In the genomic region with DNA sequence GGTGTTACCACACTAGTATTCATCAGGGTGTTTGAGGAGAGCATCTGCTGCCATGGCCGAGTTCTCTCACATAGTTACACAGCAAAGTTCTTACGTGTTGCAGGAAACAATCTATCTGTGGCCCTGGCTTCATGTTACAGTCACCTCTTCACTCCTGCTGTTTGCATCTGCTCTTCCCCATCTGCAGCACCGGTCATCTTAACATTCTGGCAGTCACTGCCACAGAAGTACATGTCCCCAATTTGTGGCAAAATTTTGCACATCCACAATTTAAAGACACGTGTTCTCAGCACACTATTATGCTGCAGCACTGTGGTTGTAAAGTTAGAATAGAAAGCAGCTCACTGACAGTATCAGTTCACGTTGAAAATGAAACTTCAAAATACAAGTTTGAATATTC, we compare ENCODE assay signal across 9 cellular contexts. TPM values are rescaled to one million over a fixed set of nuclear protein-coding genes. Genes with fewer than 3 reads are reported as not detected.
A peak's percentile ranks its signal among the peaks of the same experiment; 100 is the strongest.
DNase-seq lines count a peak whose midpoint lies in the region; ATAC-seq and TF ChIP-seq lines count a peak whose summit lies in the region.
"Had no signal": no experiment of that assay in that cellular context is flagged by ENCODE, and none has a peak within 500 bp of the region (broad histone marks: within the 10 kb centered on the region; RNA-seq: fewer than 3 reads in every experiment).

No MANE protein-coding gene starts in this region.

- no peaks in the 10 kb centered on the region for H3K9me3 Mint-ChIP-seq in activated naive CD4-positive, alpha-beta T cell treated with anti-CD3 and anti-CD28 coated beads for 36 hours
- H3K9me3 Mint-ChIP-seq in T-helper 2 cell treated with Interferon-gamma antibody and Interleukin-4, amounts not matched to agents 5 μg/mL and 100 μg/mL, for 36 hours = no peaks in the 10 kb centered on the region
- no peaks in the 10 kb centered on the region for H3K9me3 Mint-ChIP-seq in stimulated activated effector memory CD8-positive, alpha-beta T cell treated with anti-CD3 and anti-CD28 coated beads, Interleukin-12 subunit alpha, Interleukin-12 subunit beta, amount 100 ng/mL, for 72 hours

- ATAC-seq in HG02973 (IDR thresholded peaks at IDR 0.05; ENCODE audit: unreplicated experiment) = peak; percentile 36
- peak; percentile 38 for ATAC-seq in stimulated activated effector memory CD8-positive, alpha-beta T cell treated with anti-CD3 and anti-CD28 coated beads, Interleukin-12 subunit alpha, Interleukin-12 subunit beta, amount 100 ng/mL, for 72 hours
- ATAC-seq in mucosa of descending colon = no peak

- H3K4me1 Mint-ChIP-seq in activated naive CD4-positive, alpha-beta T cell treated with anti-CD3 and anti-CD28 coated beads for 36 hours (ENCODE audit: low read depth) = peaks cover 31% of the 10 kb centered on the region
- peaks cover 27% of the 10 kb centered on the region for H3K4me1 Mint-ChIP-seq in T-helper 2 cell treated with Interferon-gamma antibody and Interleukin-4, amounts not matched to agents 5 μg/mL and 100 μg/mL, for 36 hours (ENCODE audit: low read depth)
- peaks cover 42% of the 10 kb centered on the region for H3K4me1 Mint-ChIP-seq in stimulated activated effector memory CD8-positive, alpha-beta T cell treated with anti-CD3 and anti-CD28 coated beads, Interleukin-12 subunit alpha, Interleukin-12 subunit beta, amount 100 ng/mL, for 72 hours

- no peaks in the 10 kb centered on the region for H3K9me3 ChIP-seq in uterus
- H3K9me3 ChIP-seq in mucosa of descending colon = no peaks in the 10 kb centered on the region

- H3K27me3 ChIP-seq in uterus = no peaks in the 10 kb centered on the region

- TF ChIP-seq POLR2A in uterus (IDR thresholded peaks at IDR 0.05) = no peak

- no peak for DNase-seq in activated naive CD4-positive, alpha-beta T cell treated with anti-CD3 and anti-CD28 coated beads for 36 hours
- no peak for DNase-seq in activated naive CD4-positive, alpha-beta T cell treated with anti-CD3 and anti-CD28 coated beads, Interleukin-2, amount 50 U/mL, for 16 hours
- DNase-seq in T-helper 2 cell treated with Interferon-gamma antibody and Interleukin-4, amounts not matched to agents 5 μg/mL and 100 μg/mL, for 36 hours (ENCODE audit: low spot score) = peak; percentile 11
- no peak for DNase-seq in stimulated activated effector memory CD8-positive, alpha-beta T cell treated with anti-CD3 and anti-CD28 coated beads, Interleukin-12 subunit alpha, Interleukin-12 subunit beta, amount 100 ng/mL, for 72 hours (ENCODE audit: low spot score in 2 of 2)
- DNase-seq in SK-N-DZ (ENCODE audit: low spot score) (no peak), uterus (no peak), mucosa of descending colon (no peak)

- no peak for TF ChIP-seq CTCF in uterus (IDR thresholded peaks at IDR 0.05)
- no peak for TF ChIP-seq CTCF in mucosa of descending colon (IDR thresholded peaks at IDR 0.05)

- H3K27ac ChIP-seq in uterus = no peak overlapping the region
- H3K27ac ChIP-seq: VCaP had no signal

- no peaks in the 10 kb centered on the region for H3K27me3 Mint-ChIP-seq in activated naive CD4-positive, alpha-beta T cell treated with anti-CD3 and anti-CD28 coated beads for 36 hours (ENCODE audit: low read depth)
- H3K27me3 Mint-ChIP-seq in T-helper 2 cell treated with Interferon-gamma antibody and Interleukin-4, amounts not matched to agents 5 μg/mL and 100 μg/mL, for 36 hours (ENCODE audit: low read depth) = no peaks in the 10 kb centered on the region

- H3K36me3 ChIP-seq in uterus (no peaks in the 10 kb centered on the region), mucosa of descending colon (ENCODE audit: low read depth) (no peaks in the 10 kb centered on the region)

- no peak overlapping the region for H3K4me3 Mint-ChIP-seq in activated naive CD4-positive, alpha-beta T cell treated with anti-CD3 and anti-CD28 coated beads for 36 hours
- peak overlapping the region; percentile 71 for H3K4me3 Mint-ChIP-seq in T-helper 2 cell treated with Interferon-gamma antibody and Interleukin-4, amounts not matched to agents 5 μg/mL and 100 μg/mL, for 36 hours
- peak overlapping the region; percentile 58 for H3K4me3 Mint-ChIP-seq in stimulated activated effector memory CD8-positive, alpha-beta T cell treated with anti-CD3 and anti-CD28 coated beads, Interleukin-12 subunit alpha, Interleukin-12 subunit beta, amount 100 ng/mL, for 72 hours

- CTCF ChIA-PET in activated naive CD4-positive, alpha-beta T cell treated with anti-CD3 and anti-CD28 coated beads for 36 hours (lab: Charles Lee) = interaction anchor here (1.3 kb wide), 1 partner anchor 23 kb away, joined by 3 read pairs; a partner anchor contains a TSS

- intact Hi-C loops in activated naive CD4-positive, alpha-beta T cell treated with anti-CD3 and anti-CD28 coated beads for 36 hours (cut with micrococcal nuclease) = loop anchor here (5.0 kb wide), 1 partner anchor 258 kb away; no protein-coding TSS in a partner anchor
- intact Hi-C loops in uterus (cut with DNase I; ENCODE audit: low total_unique reads) (no loop called here), mucosa of descending colon (cut with DNase I, micrococcal nuclease) (no loop called here)

- peaks cover 0 to 8% of the 10 kb centered on the region in 2 donors for H3K4me1 ChIP-seq in uterus
- peaks cover 2% of the 10 kb centered on the region for H3K4me1 ChIP-seq in mucosa of descending colon (ENCODE audit: low read depth)

- H3K4me3 ChIP-seq in uterus (no peak overlapping the region), mucosa of descending colon (no peak overlapping the region)

- H3K27ac Mint-ChIP-seq in activated naive CD4-positive, alpha-beta T cell treated with anti-CD3 and anti-CD28 coated beads for 36 hours = peak overlapping the region; percentile 19
- peak overlapping the region; percentile 78 for H3K27ac Mint-ChIP-seq in T-helper 2 cell treated with Interferon-gamma antibody and Interleukin-4, amounts not matched to agents 5 μg/mL and 100 μg/mL, for 36 hours
- H3K27ac Mint-ChIP-seq in stimulated activated effector memory CD8-positive, alpha-beta T cell treated with anti-CD3 and anti-CD28 coated beads, Interleukin-12 subunit alpha, Interleukin-12 subunit beta, amount 100 ng/mL, for 72 hours = peak overlapping the region; percentile 84

- H3K36me3 Mint-ChIP-seq in activated naive CD4-positive, alpha-beta T cell treated with anti-CD3 and anti-CD28 coated beads for 36 hours (ENCODE audit: low read depth) = peaks cover 3% of the 10 kb centered on the region
- peaks cover 6% of the 10 kb centered on the region for H3K36me3 Mint-ChIP-seq in T-helper 2 cell treated with Interferon-gamma antibody and Interleukin-4, amounts not matched to agents 5 μg/mL and 100 μg/mL, for 36 hours (ENCODE audit: low read depth)
- peaks cover 7% of the 10 kb centered on the region for H3K36me3 Mint-ChIP-seq in stimulated activated effector memory CD8-positive, alpha-beta T cell treated with anti-CD3 and anti-CD28 coated beads, Interleukin-12 subunit alpha, Interleukin-12 subunit beta, amount 100 ng/mL, for 72 hours

RNA-seq across cellular contexts. Expression of a gene that starts 23.2 kb away (rescaled TPM):
- 10 to 100 TPM; 78.2 to 83.4 TPM for total RNA-seq in activated naive CD4-positive, alpha-beta T cell treated with anti-CD3 and anti-CD28 coated beads for 36 hours
- polyA plus RNA-seq in SK-N-DZ (2014; cell fraction: cytosol; rRNA removed) = 41.2 and 49.6 TPM in 2 replicates
- 10.2 and 20.9 TPM in 2 replicates for polyA plus RNA-seq in SK-N-DZ (2014; cell fraction: nucleus; rRNA removed)
- 10 to 100 TPM in 3 of 4 donors, 1 to 10 TPM in 1; 8.5 to 88.7 (median 27.9) TPM for total RNA-seq in uterus
- 10 to 100 TPM; 67.7 to 72.7 (median 69.7) TPM for total RNA-seq in mucosa of descending colon

RNA-seq across cellular contexts. Expression of a gene that starts 47.6 kb away (rescaled TPM):
- 10 to 100 TPM; 17.7 to 17.9 TPM for total RNA-seq in activated naive CD4-positive, alpha-beta T cell treated with anti-CD3 and anti-CD28 coated beads for 36 hours
- polyA plus RNA-seq in SK-N-DZ (2014; cell fraction: cytosol; rRNA removed) = 25.2 and 25.6 TPM in 2 replicates
- 15.2 and 18.4 TPM in 2 replicates for polyA plus RNA-seq in SK-N-DZ (2014; cell fraction: nucleus; rRNA removed)
- 10 to 100 TPM; 10.2 to 36.4 (median 22.4) TPM for total RNA-seq in uterus
- 10 to 100 TPM; 16.6 to 41.6 (median 23.5) TPM for total RNA-seq in mucosa of descending colon

RNA-seq across cellular contexts. Expression of a gene that starts 47.8 kb away (rescaled TPM):
- 10 to 100 TPM; 61.1 to 62.9 TPM for total RNA-seq in activated naive CD4-positive, alpha-beta T cell treated with anti-CD3 and anti-CD28 coated beads for 36 hours
- polyA plus RNA-seq in SK-N-DZ (2014; cell fraction: cytosol; rRNA removed) = 22.3 and 24.4 TPM in 2 replicates
- polyA plus RNA-seq in SK-N-DZ (2014; cell fraction: nucleus; rRNA removed) = 19.1 and 21.3 TPM in 2 replicates
- total RNA-seq in uterus (10 to 100 TPM in 1 of 4 donors, 1 to 10 TPM in 2, under 1 TPM in 1; 0.51 to 20.0 (median 3.1) TPM), mucosa of descending colon (1 to 10 TPM; 2.6 to 6.5 (median 3.4) TPM)

RNA-seq across cellular contexts. Expression of a gene that starts 54.4 kb away (rescaled TPM):
- 1 to 10 TPM; 1.1 to 1.3 TPM for total RNA-seq in activated naive CD4-positive, alpha-beta T cell treated with anti-CD3 and anti-CD28 coated beads for 36 hours
- not detected in 2 replicates for polyA plus RNA-seq in SK-N-DZ (2014; cell fraction: cytosol; rRNA removed)
- polyA plus RNA-seq in SK-N-DZ (2014; cell fraction: nucleus; rRNA removed) = 1.3 TPM in 1 of 2 replicates, not detected in the other
- total RNA-seq in uterus (100 to 1,000 TPM in 3 of 4 donors, 10 to 100 TPM in 1; 71.9 to 486 (median 216) TPM), mucosa of descending colon (1,000 to 10,000 TPM in 2 of 3 donors, 100 to 1,000 TPM in 1; 488 to 1,705 (median 1,380) TPM)

Comparison
In these comparisons a context has a peak if more than half of its experiments do, and no peak if none do; other contexts are left out.
1. H3K27ac Mint-ChIP-seq: peak in every context shown above with its lines; median percentile 84 in stimulated activated effector memory CD8-positive, alpha-beta T cell treated with anti-CD3 and anti-CD28 coated beads, Interleukin-12 subunit alpha, Interleukin-12 subunit beta, amount 100 ng/mL, for 72 hours; 78 in T-helper 2 cell treated with Interferon-gamma antibody and Interleukin-4, amounts not matched to agents 5 μg/mL and 100 μg/mL, for 36 hours; 19 in activated naive CD4-positive, alpha-beta T cell treated with anti-CD3 and anti-CD28 coated beads for 36 hours.